In the genomic region with DNA sequence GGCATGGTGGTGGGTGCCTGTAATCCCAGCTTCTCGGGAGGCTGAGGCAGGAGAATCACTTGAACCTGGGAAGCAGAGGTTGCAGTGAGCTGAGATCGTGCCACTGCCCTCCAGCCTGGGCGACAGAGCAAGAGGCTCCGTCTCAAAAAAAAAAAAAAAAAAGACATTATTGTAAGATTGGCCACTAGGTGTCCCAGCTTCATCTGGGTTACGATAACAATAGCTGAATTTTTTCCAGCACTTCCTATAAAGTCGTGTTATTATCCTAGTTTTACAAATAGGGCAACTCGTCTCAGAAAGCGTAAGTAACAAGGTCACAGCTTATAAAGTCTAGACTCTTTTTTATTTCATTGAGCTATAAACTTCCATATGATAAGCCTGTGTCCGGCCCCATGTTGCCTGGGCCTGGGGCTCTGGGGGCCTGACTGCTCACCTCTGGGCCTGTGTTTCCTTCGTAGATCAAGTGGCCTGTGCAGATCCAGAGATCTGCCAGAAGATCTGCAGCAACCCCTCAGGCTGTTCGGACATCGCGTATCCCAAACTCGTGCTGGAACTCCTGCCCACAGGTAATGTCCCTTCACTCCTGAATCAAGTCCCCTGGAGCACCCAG, we compare ENCODE assay signal across 1 cellular context.
TF ChIP-seq lines count a peak whose summit lies in the region.

No MANE protein-coding gene starts in this region.

TF ChIP-seq in Ishikawa, 13 proteins besides CTCF, POLR2A, EP300 and RAD21 (continued from another document):
- TF ChIP-seq, protein P1, sequence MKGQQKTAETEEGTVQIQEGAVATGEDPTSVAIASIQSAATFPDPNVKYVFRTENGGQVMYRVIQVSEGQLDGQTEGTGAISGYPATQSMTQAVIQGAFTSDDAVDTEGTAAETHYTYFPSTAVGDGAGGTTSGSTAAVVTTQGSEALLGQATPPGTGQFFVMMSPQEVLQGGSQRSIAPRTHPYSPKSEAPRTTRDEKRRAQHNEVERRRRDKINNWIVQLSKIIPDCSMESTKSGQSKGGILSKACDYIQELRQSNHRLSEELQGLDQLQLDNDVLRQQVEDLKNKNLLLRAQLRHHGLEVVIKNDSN (IDR thresholded peaks at IDR 0.05) = no peak
- TF ChIP-seq CEBPB (IDR thresholded peaks at IDR 0.05) (no peak), CREB1 (IDR thresholded peaks at IDR 0.05; ENCODE audit: low read depth) (no peak)
